14 cellular contexts compared by ENCODE assay signal in genomic region chr2:212958757-212959295, GRCh38.
A peak's percentile ranks its signal among the peaks of the same experiment; 100 is the strongest.
DNase-seq lines count a peak whose midpoint lies in the region; ATAC-seq and TF ChIP-seq lines count a peak whose summit lies in the region.
"Had no signal": no experiment of that assay in that cellular context is flagged by ENCODE, and none has a peak within 500 bp of the region (broad histone marks: within the 10 kb centered on the region; RNA-seq: fewer than 3 reads in every experiment).

No MANE protein-coding gene starts in this region.

- peak overlapping the region in 11 of 21 experiments; percentile 1 to 60 (median 47) for H3K27ac ChIP-seq in skin epidermis
- H3K27ac ChIP-seq: prostate gland had no signal

- no peaks in the 10 kb centered on the region for H3K36me3 Mint-ChIP-seq in T-helper 17 cell (ENCODE audit: low read depth)
- H3K36me3 Mint-ChIP-seq: memory B cell had no signal

- H3K4me1 Mint-ChIP-seq in T-helper 17 cell: peaks cover 20% of the 10 kb centered on the region
- H3K4me1 Mint-ChIP-seq: memory B cell had no signal

- H3K4me3 Mint-ChIP-seq in T-helper 17 cell: peak overlapping the region; percentile 57
- H3K4me3 Mint-ChIP-seq: memory B cell had no signal

- no peaks in the 10 kb centered on the region for H3K9me3 ChIP-seq in T-helper 17 cell (ENCODE audit: control insufficient read depth, low read length, poor library complexity, severe bottlenecking)
- H3K9me3 ChIP-seq: prostate gland, upper lobe of left lung had no signal

- no peak for TF ChIP-seq CTCF in epithelial cell of esophagus (IDR thresholded peaks at IDR 0.05; ENCODE audit: insufficient read depth, low read depth, low read length, missing control alignments)

- H3K27ac Mint-ChIP-seq in T-helper 17 cell: peak overlapping the region; percentile 70
- H3K27ac Mint-ChIP-seq: memory B cell had no signal

- H3K4me3 ChIP-seq in epithelial cell of esophagus (ENCODE audit: low read length) (no peak overlapping the region), skin epidermis (no peak overlapping the region)
- H3K4me3 ChIP-seq: PC-9, prostate gland, upper lobe of left lung had no signal

- ATAC-seq in T-helper 17 cell (peak; percentile 55), HG03039 (IDR thresholded peaks at IDR 0.05; ENCODE audit: unreplicated experiment) (no peak)

- no peaks in the 10 kb centered on the region for H3K27me3 Mint-ChIP-seq in T-helper 17 cell
- H3K27me3 Mint-ChIP-seq: memory B cell had no signal

- DNase-seq in GM03348 (ENCODE audit: low spot score) (peak; percentile 17), T-helper 17 cell (no peak), epithelial cell of esophagus (ENCODE audit: low read depth) (peak; percentile 66), NCI-H82 (lab: John Stamatoyannopoulos, UW) (no peak), H4 (ENCODE audit: low spot score) (no peak)
- DNase-seq: activated gamma-delta T cell treated with Interleukin-2 at 50 U/mL for 16 hours, head of caudate nucleus, NCI-H2029, upper lobe of left lung had no signal

Comparison
In these comparisons a context has a peak if more than half of its experiments do, and no peak if none do; other contexts are left out.
1. DNase-seq: peak in GM03348 (single experiment) and epithelial cell of esophagus (single experiment); none in T-helper 17 cell (0 of 3), NCI-H82 (single experiment) and H4 (single experiment).